Comparison of ENCODE assay signal across 9 cellular contexts in the genomic region with DNA sequence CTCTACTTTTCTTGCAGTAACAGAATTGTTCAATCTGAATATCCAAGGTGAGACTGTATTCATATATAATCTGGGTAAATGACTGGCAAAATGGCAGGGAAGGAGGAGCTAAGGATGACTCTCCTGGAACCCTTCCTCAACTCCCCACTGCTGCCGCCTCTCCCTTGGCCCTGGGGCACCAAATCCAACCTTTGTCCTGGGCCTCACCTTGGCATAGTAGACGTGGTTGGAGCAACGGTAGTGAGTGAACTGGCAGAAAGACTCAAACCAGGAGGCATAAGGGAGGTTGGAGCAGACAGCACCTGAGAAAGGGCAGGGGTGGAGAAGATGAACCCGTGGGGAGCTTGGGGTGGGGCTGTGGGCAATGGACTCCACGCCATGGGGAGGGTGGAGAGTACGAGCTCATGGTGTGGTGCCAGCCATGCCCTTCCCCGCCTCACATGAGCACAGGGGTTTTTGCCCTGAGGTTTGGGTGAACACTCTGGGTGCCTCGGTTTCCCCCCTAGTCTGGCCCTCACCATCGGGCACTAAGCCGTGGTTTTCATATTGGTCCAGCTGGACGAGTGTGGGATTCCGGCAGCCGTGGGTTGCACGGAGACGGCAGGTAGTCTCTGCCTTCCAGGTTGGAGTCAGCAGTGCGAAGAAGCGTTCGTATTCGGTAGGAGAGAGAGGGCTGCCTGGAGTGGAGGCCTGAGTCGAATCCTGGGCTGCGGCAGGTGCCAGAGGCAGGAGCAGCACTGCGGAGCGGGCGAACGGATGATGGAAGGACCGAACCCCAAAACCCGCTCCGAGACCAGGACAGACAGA. TPM values are rescaled to one million over a fixed set of nuclear protein-coding genes. Genes with fewer than 3 reads are reported as not detected.
DNase-seq lines count a peak whose midpoint lies in the region; ATAC-seq, FAIRE-seq and TF ChIP-seq lines count a peak whose summit lies in the region.
"Had no signal": no experiment of that assay in that cellular context is flagged by ENCODE, and none has a peak within 500 bp of the region (broad histone marks: within the 10 kb centered on the region; RNA-seq: fewer than 3 reads in every experiment).

No MANE protein-coding gene starts in this region.

- H3K4me3 Mint-ChIP-seq in CD4-positive, alpha-beta T cell = peak overlapping the region; percentile 69

- no TSS peak for BruUV-seq in Panc1 (replicated peaks; lab: Mats Ljungman, UMichigan)

- POLR2A ChIA-PET in CD4-positive, alpha-beta T cell (lab: Charles Lee) = interaction anchor here (0.7 to 0.9 kb wide), 2 partner anchors 12 to 25 kb away, joined by 3 read pairs; no protein-coding TSS in a partner anchor
- POLR2A ChIA-PET in Panc1 (lab: Charles Lee) = interaction anchor here (0.6 kb wide), 1 partner anchor 13 kb away, joined by 7 read pairs; no protein-coding TSS in a partner anchor

- no peak for DNase-seq in CD4-positive, alpha-beta T cell
- DNase-seq in Panc1 (ENCODE audit: low read depth, low spot score) = no peak
- no peak for DNase-seq in fibroblast of the aortic adventitia (ENCODE audit: low read depth)
- no peak for DNase-seq in omental fat pad (ENCODE audit: low spot score)
- DNase-seq in NCI-H1930 (lab: John Stamatoyannopoulos, UW) = no peak
- DNase-seq in HCEC 1CT = no peak
- no peak for DNase-seq in D721Med (ENCODE audit: insufficient read length, low spot score)

- no peaks in the 10 kb centered on the region for H3K27me3 Mint-ChIP-seq in CD4-positive, alpha-beta T cell

- intact Hi-C loops in CD4-positive, alpha-beta T cell (cut with DNase I, micrococcal nuclease) = no loop called here
- intact Hi-C loops in Panc1 (cut with micrococcal nuclease; ENCODE audit: unreplicated experiment) = no loop called here

- in situ Hi-C loops in Panc1 (cut with HindIII; ENCODE audit: low pct_unique_long_range_greater_than_20kb, low sequenced_read_pairs) = no loop called here

- no peak for TF ChIP-seq CTCF in CD4-positive, alpha-beta T cell (IDR thresholded peaks at IDR 0.05)
- TF ChIP-seq CTCF in Panc1 (IDR thresholded peaks at IDR 0.05) = no peak
- no peak for TF ChIP-seq CTCF in fibroblast of the aortic adventitia (IDR thresholded peaks at IDR 0.05; ENCODE audit: insufficient read depth, low read length)
- no peak for TF ChIP-seq CTCF in omental fat pad (IDR thresholded peaks at IDR 0.05)
- TF ChIP-seq CTCF in D721Med (IDR thresholded peaks at IDR 0.05; ENCODE audit: insufficient read depth, missing control alignments) = no peak

- no peak overlapping the region for H3K27ac ChIP-seq in CD4-positive, alpha-beta T cell (ENCODE audit: low read depth, low read length)
- H3K27ac ChIP-seq in Panc1 (ENCODE audit: low read length) = peak overlapping the region; percentile 77

- H3K36me3 Mint-ChIP-seq in CD4-positive, alpha-beta T cell (ENCODE audit: low read depth) = peaks cover 34% of the 10 kb centered on the region

- H3K4me1 ChIP-seq in Panc1 (ENCODE audit: control insufficient read depth, insufficient read depth, low read length) = no peaks in the 10 kb centered on the region

- peak overlapping the region; percentile 49 for H3K27ac Mint-ChIP-seq in CD4-positive, alpha-beta T cell

- H3K9me3 ChIP-seq in CD4-positive, alpha-beta T cell (ENCODE audit: control insufficient read depth, low read length) = peaks cover 10% of the 10 kb centered on the region
- H3K9me3 ChIP-seq in Panc1 (ENCODE audit: control insufficient read depth, insufficient read depth, low read depth, low read length) = peaks cover 3% of the 10 kb centered on the region; the same call in 1 of the 2 replicates

- CTCF ChIA-PET in CD4-positive, alpha-beta T cell (lab: Charles Lee) = interaction anchor here (0.6 kb wide), 1 partner anchor 69 kb away, joined by 3 read pairs; no protein-coding TSS in a partner anchor
- CTCF ChIA-PET in Panc1 (lab: Charles Lee) = interaction anchor here (0.5 kb wide), 1 partner anchor 23 kb away, joined by 6 read pairs; no protein-coding TSS in a partner anchor

- no peaks in the 10 kb centered on the region for H3K27me3 ChIP-seq in CD4-positive, alpha-beta T cell (ENCODE audit: control insufficient read depth, insufficient read depth, low read length)
- H3K27me3 ChIP-seq in Panc1 (ENCODE audit: control insufficient read depth, insufficient read depth, low read length) = no peaks in the 10 kb centered on the region

- peaks cover 15% of the 10 kb centered on the region for H3K4me1 Mint-ChIP-seq in CD4-positive, alpha-beta T cell (ENCODE audit: low read depth)

- ATAC-seq in CD4-positive, alpha-beta T cell (ENCODE audit: poor library complexity) = no peak
- ATAC-seq in Panc1 (peak; percentile 70), omental fat pad (ENCODE audit: low FRiP score) (peak; percentile 24), HG03442 (IDR thresholded peaks at IDR 0.05; ENCODE audit: unreplicated experiment) (no peak)

- no peak for FAIRE-seq in D721Med (lab: Jason Lieb, UNC)

- no peaks in the 10 kb centered on the region for H3K36me3 ChIP-seq in Panc1 (ENCODE audit: control insufficient read depth, insufficient read depth, low read length)

- no peaks in the 10 kb centered on the region for H3K9me3 Mint-ChIP-seq in CD4-positive, alpha-beta T cell

- peak overlapping the region; percentile 47 to 59 for H3K4me3 ChIP-seq in Panc1 (ENCODE audit: low read depth in 2 of 2, low read length in 2 of 2)
- H3K4me3 ChIP-seq in fibroblast of the aortic adventitia (ENCODE audit: low read depth, low read length) = peak overlapping the region; percentile 51

RNA-seq across cellular contexts. Expression of a gene that starts 0.8 kb away (rescaled TPM):
- total RNA-seq in CD4-positive, alpha-beta T cell = under 1 TPM; 0.58 to 0.95 TPM
- total RNA-seq in Panc1 (2021; ENCODE audit: unreplicated experiment) (0.54 TPM), fibroblast of the aortic adventitia (ENCODE audit: low replicate concordance) (0.36 and 0.49 TPM in 2 replicates), omental fat pad (1 to 10 TPM; 1.9 to 3.8 (median 3.2) TPM)
- polyA plus RNA-seq in Panc1 (2012; ENCODE audit: insufficient read length) = 0.71 TPM

RNA-seq across cellular contexts. Expression of a gene that starts 10.7 kb away (rescaled TPM):
- 1 to 10 TPM; 2.8 to 3.0 TPM for total RNA-seq in CD4-positive, alpha-beta T cell
- total RNA-seq in Panc1 (2021; ENCODE audit: unreplicated experiment) (not detected), fibroblast of the aortic adventitia (ENCODE audit: low replicate concordance) (not detected in 2 replicates), omental fat pad (1 to 10 TPM; 2.2 to 6.3 (median 2.4) TPM)
- polyA plus RNA-seq in Panc1 (2012; ENCODE audit: insufficient read length) = not detected
- total RNA-seq: glomerular endothelial cell had no signal

RNA-seq across cellular contexts. Expression of a gene that starts 16.4 kb away (rescaled TPM):
- total RNA-seq in CD4-positive, alpha-beta T cell = 10 to 100 TPM; 13.8 to 17.4 TPM
- total RNA-seq in Panc1 (2021; ENCODE audit: unreplicated experiment) = 11.4 TPM
- 17.2 TPM for polyA plus RNA-seq in Panc1 (2012; ENCODE audit: insufficient read length)
- total RNA-seq in fibroblast of the aortic adventitia (ENCODE audit: low replicate concordance) = 34.1 and 51.2 TPM in 2 replicates
- total RNA-seq in omental fat pad = 10 to 100 TPM in 3 of 4 donors, 1 to 10 TPM in 1; 9.7 to 48.7 (median 24.8) TPM

RNA-seq across cellular contexts. Expression of a gene that starts 39.3 kb away (rescaled TPM):
- 100 to 1,000 TPM; 288 to 292 TPM for total RNA-seq in CD4-positive, alpha-beta T cell
- total RNA-seq in Panc1 (2021; ENCODE audit: unreplicated experiment) (123 TPM), fibroblast of the aortic adventitia (ENCODE audit: low replicate concordance) (161 and 462 TPM in 2 replicates), omental fat pad (100 to 1,000 TPM; 171 to 213 (median 194) TPM)
- 72.8 TPM for polyA plus RNA-seq in Panc1 (2012; ENCODE audit: insufficient read length)

RNA-seq across cellular contexts. Expression of a gene that starts 42.7 kb away (rescaled TPM):
- total RNA-seq in CD4-positive, alpha-beta T cell = 10 to 100 TPM; 67.6 TPM
- total RNA-seq in Panc1 (2021; ENCODE audit: unreplicated experiment) = 54.3 TPM
- 60.1 TPM for polyA plus RNA-seq in Panc1 (2012; ENCODE audit: insufficient read length)
- 17.7 and 29.5 TPM in 2 replicates for total RNA-seq in fibroblast of the aortic adventitia (ENCODE audit: low replicate concordance)
- total RNA-seq in omental fat pad = 10 to 100 TPM; 28.1 to 36.7 (median 34.6) TPM

Comparison
In these comparisons a context has a peak if more than half of its experiments do, and no peak if none do; other contexts are left out.
1. ATAC-seq: peak in Panc1 (single experiment) and omental fat pad (single experiment); none in CD4-positive, alpha-beta T cell (single experiment) and HG03442 (single experiment).